18 cellular contexts compared by ENCODE assay signal in the genomic region with DNA sequence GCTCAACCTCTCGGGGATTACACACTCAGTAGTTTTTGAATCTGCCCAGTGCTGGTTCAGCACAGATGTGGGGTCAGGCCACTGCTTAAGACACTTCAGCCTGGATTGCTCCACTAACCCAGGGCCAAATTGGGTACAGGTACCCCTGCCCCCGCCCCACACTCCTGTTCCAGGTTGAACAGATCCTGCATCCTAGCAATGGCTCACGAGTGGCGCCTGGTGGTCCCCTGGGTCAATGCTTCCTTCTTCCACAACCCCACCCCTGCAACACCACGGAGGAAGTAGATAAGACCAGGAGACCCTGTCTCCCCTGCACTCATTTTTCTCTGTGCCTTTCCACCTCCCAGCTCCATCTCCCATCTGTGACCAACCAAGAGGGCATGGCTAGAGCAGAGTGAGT.
DNase-seq lines count a peak whose midpoint lies in the region; ATAC-seq, FAIRE-seq and TF ChIP-seq lines count a peak whose summit lies in the region.
"Had no signal": no experiment of that assay in that cellular context is flagged by ENCODE, and none has a peak within 500 bp of the region (broad histone marks: within the 10 kb centered on the region; RNA-seq: fewer than 3 reads in every experiment).

No MANE protein-coding gene starts in this region.

- TF ChIP-seq POLR2A in GM12892 (IDR thresholded peaks at IDR 0.05; ENCODE audit: low read depth, low read length) = no peak

- no peak overlapping the region for H3K27ac Mint-ChIP-seq in central memory CD8-positive, alpha-beta T cell (ENCODE audit: low read depth)
- H3K27ac Mint-ChIP-seq: T-helper 17 cell had no signal

- ATAC-seq in central memory CD8-positive, alpha-beta T cell (replicated peaks; ENCODE audit: extremely low read depth, poor library complexity, severe bottlenecking) = peak; percentile 14
- ATAC-seq: T-helper 17 cell had no signal

- H3K36me3 Mint-ChIP-seq in central memory CD8-positive, alpha-beta T cell (ENCODE audit: insufficient read depth) = no peaks in the 10 kb centered on the region

- H3K4me3 ChIP-seq in LNCaP clone FGC (ENCODE audit: low read depth, low read length) = no peak overlapping the region
- no peak overlapping the region for H3K4me3 ChIP-seq in foreskin fibroblast (ENCODE audit: low read depth in 1 of 2, low read length in 2 of 2)
- H3K4me3 ChIP-seq: BLaER1 treated with 17β-estradiol and CSF1 and Interleukin-3, amounts not matched to agents 10 nM and 100 nM; HAP-1 had no signal

- TF ChIP-seq CTCF in LNCaP clone FGC (IDR thresholded peaks at IDR 0.05; ENCODE audit: control insufficient read depth, extremely low read depth, insufficient read depth) (peak; percentile 29; the same call in 1 of the 2 replicates), foreskin fibroblast (IDR thresholded peaks at IDR 0.05; ENCODE audit: low read depth, low read length) (no peak)

- H3K4me1 Mint-ChIP-seq in central memory CD8-positive, alpha-beta T cell = no peaks in the 10 kb centered on the region

- DNase-seq in GM12892 (ENCODE audit: insufficient read length) (no peak), LNCaP clone FGC (ENCODE audit: low read depth) (no peak), DMS153 treated with DMSO at 0.1 percent for 48 hours (lab: John Stamatoyannopoulos, UW; ENCODE audit: unreplicated experiment) (no peak), NCI-H2171 (lab: John Stamatoyannopoulos, UW) (no peak), foreskin fibroblast (no peak), NCI-H1048 (lab: John Stamatoyannopoulos, UW) (no peak)
- DNase-seq in central memory CD8-positive, alpha-beta T cell (ENCODE audit: low spot score in 2 of 2) = no peak
- DNase-seq: DMS 273 treated with DMSO at 0.1 percent for 48 hours, IMR-90, NCI-H1436 treated with DMSO at 0.1 percent for 48 hours, NCI-H2081, NCI-H226, NCI-H526, SHP77, T-helper 17 cell had no signal

- H3K4me3 Mint-ChIP-seq in central memory CD8-positive, alpha-beta T cell = no peak overlapping the region
- H3K4me3 Mint-ChIP-seq: T-helper 17 cell had no signal

- peaks cover 12% of the 10 kb centered on the region for H3K27me3 Mint-ChIP-seq in central memory CD8-positive, alpha-beta T cell

- peak; percentile 51 for FAIRE-seq in GM12892 (lab: Jason Lieb, UNC)
- FAIRE-seq: RCC 7860 had no signal

- no peaks in the 10 kb centered on the region for H3K9me3 Mint-ChIP-seq in central memory CD8-positive, alpha-beta T cell
